ENCODE assay signal across 19 cellular contexts in genomic region chr5:116787570-116787969, GRCh38.
DNase-seq lines count a peak whose midpoint lies in the region; ATAC-seq and TF ChIP-seq lines count a peak whose summit lies in the region.
"Had no signal": no experiment of that assay in that cellular context is flagged by ENCODE, and none has a peak within 500 bp of the region (broad histone marks: within the 10 kb centered on the region; RNA-seq: fewer than 3 reads in every experiment).

No MANE protein-coding gene starts in this region.

- no peak overlapping the region for H3K27ac Mint-ChIP-seq in GM23338
- H3K27ac Mint-ChIP-seq: CD14-positive monocyte; CD4-positive, alpha-beta T cell; CD8-positive, alpha-beta memory T cell; H9 had no signal

- H3K79me2 ChIP-seq in GM23338 (replicated peaks; ENCODE audit: insufficient read depth): no peaks in the 10 kb centered on the region

- H3K9me3 Mint-ChIP-seq in GM23338: peaks cover 14% of the 10 kb centered on the region; the same call in 2 of the 3 replicates

- DNase-seq in GM12865 (ENCODE audit: low read depth): peak; percentile 55
- no peak for DNase-seq in GM23338 (ENCODE audit: low spot score)
- no peak for DNase-seq in RKO (ENCODE audit: low spot score)
- DNase-seq in activated naive CD4-positive, alpha-beta T cell treated with Interleukin-2 at 50 U/mL for 16 hours: no peak
- DNase-seq: AML-193; BE2C; CD4-positive, alpha-beta T cell; CD8-positive, alpha-beta memory T cell; DMS 273 treated with DMSO at 0.1 percent for 48 hours; DMS79; EL; GDM1; H9 had no signal

- H3K4me3 Mint-ChIP-seq in GM23338: no peak overlapping the region
- H3K4me3 Mint-ChIP-seq: CD14-positive monocyte; CD4-positive, alpha-beta T cell; CD8-positive, alpha-beta memory T cell; H9 had no signal

- no peaks in the 10 kb centered on the region for H3K27me3 ChIP-seq in GM23338 (ENCODE audit: insufficient read depth)
- H3K27me3 ChIP-seq: BE2C; BLaER1 treated with 17β-estradiol and CSF1 and Interleukin-3, amounts not matched to agents 10 nM and 100 nM had no signal

- H3K4me1 Mint-ChIP-seq in GM23338: no peaks in the 10 kb centered on the region
- H3K4me1 Mint-ChIP-seq: CD14-positive monocyte; CD8-positive, alpha-beta memory T cell had no signal

- H3K4me3 ChIP-seq in GM12865 (ENCODE audit: low read depth, low read length) (no peak overlapping the region), GM23338 (no peak overlapping the region)
- H3K4me3 ChIP-seq: BLaER1 treated with 17β-estradiol and CSF1 and Interleukin-3, amounts not matched to agents 10 nM and 100 nM had no signal

- no peaks in the 10 kb centered on the region for H3K4me1 ChIP-seq in GM23338 (ENCODE audit: insufficient read depth)
- H3K4me1 ChIP-seq: BLaER1 treated with 17β-estradiol and CSF1 and Interleukin-3, amounts not matched to agents 10 nM and 100 nM had no signal

- no peaks in the 10 kb centered on the region for H3K9me2 ChIP-seq in GM23338 (ENCODE audit: insufficient read depth)

- 0 out of 2 replicates have a peak overlapping the region, but pooled peaks have one; percentile 65 for H3K27ac ChIP-seq in GM23338 (ENCODE audit: low read depth)
- H3K27ac ChIP-seq: 22Rv1; BLaER1 treated with 17β-estradiol and CSF1 and Interleukin-3, amounts not matched to agents 10 nM and 100 nM had no signal

- no peaks in the 10 kb centered on the region for H4K20me1 ChIP-seq in GM23338 (replicated peaks; ENCODE audit: insufficient read depth)
- H4K20me1 ChIP-seq: BLaER1 treated with 17β-estradiol and CSF1 and Interleukin-3, amounts not matched to agents 10 nM and 100 nM had no signal

- peaks cover 6% of the 10 kb centered on the region; the same call in 1 of the 2 replicates for H3K36me3 ChIP-seq in GM23338 (ENCODE audit: insufficient read depth)
- H3K36me3 ChIP-seq: BE2C; BLaER1 treated with 17β-estradiol and CSF1 and Interleukin-3, amounts not matched to agents 10 nM and 100 nM had no signal

- H3K36me3 Mint-ChIP-seq in GM23338 (ENCODE audit: low read depth): peaks cover 9% of the 10 kb centered on the region
- H3K36me3 Mint-ChIP-seq: CD14-positive monocyte; CD8-positive, alpha-beta memory T cell had no signal

- H3K4me2 ChIP-seq in GM23338: no peak overlapping the region
- H3K4me2 ChIP-seq: BLaER1 treated with 17β-estradiol and CSF1 and Interleukin-3, amounts not matched to agents 10 nM and 100 nM had no signal

- H3F3A ChIP-seq in GM23338 (replicated peaks; ENCODE audit: low read depth): no peaks in the 10 kb centered on the region

- H3K27me3 Mint-ChIP-seq in GM23338 (ENCODE audit: insufficient read depth, low read depth, poor library complexity): no peaks in the 10 kb centered on the region
- H3K27me3 Mint-ChIP-seq: CD4-positive, alpha-beta T cell had no signal

- ATAC-seq in GM23338: no peak
- ATAC-seq in HG03432 (IDR thresholded peaks at IDR 0.05; ENCODE audit: unreplicated experiment): peak; percentile 79
- ATAC-seq in HG03175 (IDR thresholded peaks at IDR 0.05; ENCODE audit: unreplicated experiment): no peak
- ATAC-seq: HCT116 had no signal

- no peak for TF ChIP-seq CTCF in GM12865 (IDR thresholded peaks at IDR 0.05; ENCODE audit: insufficient read depth, low read depth, low read length, missing control alignments)
- no peak for TF ChIP-seq CTCF in GM23338 (conservative IDR thresholded peaks at IDR 0.05; ENCODE audit: low read depth in 2 of 2)

- H2AFZ ChIP-seq in GM23338: no peak overlapping the region

TF ChIP-seq in GM23338, 12 proteins besides CTCF, POLR2A, EP300 and RAD21 (continues in another document):
- no peak for TF ChIP-seq NANOG (IDR thresholded peaks at IDR 0.05; ENCODE audit: borderline replicate concordance)
- TF ChIP-seq ZNF331 (CRISPR knock-in tag; IDR thresholded peaks at IDR 0.05; ENCODE audit: low read depth): no peak
- no peak for TF ChIP-seq STAT1 (IDR thresholded peaks at IDR 0.05; ENCODE audit: unreplicated experiment)
- TF ChIP-seq ZNF462 (CRISPR knock-in tag; IDR thresholded peaks at IDR 0.05): no peak
- TF ChIP-seq POLR2AphosphoS5 (IDR thresholded peaks at IDR 0.05; ENCODE audit: low read depth): no peak
- no peak for TF ChIP-seq ZNF114 (CRISPR knock-in tag; IDR thresholded peaks at IDR 0.05)
- TF ChIP-seq EZH2phosphoT487 (IDR thresholded peaks at IDR 0.05; ENCODE audit: unreplicated experiment): no peak
- TF ChIP-seq REST (IDR thresholded peaks at IDR 0.05; ENCODE audit: unreplicated experiment): no peak
